1 cellular context compared by ENCODE assay signal in genomic region chr9:134662143-134662876, GRCh38.
TF ChIP-seq lines count a peak whose summit lies in the region.

No MANE protein-coding gene starts in this region.

TF ChIP-seq in IMR-90, 13 proteins besides CTCF, POLR2A, EP300 and RAD21 (continued from another document):
- 0 out of 2 replicates have a peak, but pooled peaks have one; percentile 8 for TF ChIP-seq SMC3 (IDR thresholded peaks at IDR 0.05; ENCODE audit: low read depth, low read length)
- no peak for TF ChIP-seq BHLHE40 (IDR thresholded peaks at IDR 0.05; ENCODE audit: low read depth, low read length)
